9 cellular contexts compared by ENCODE assay signal in the genomic region with DNA sequence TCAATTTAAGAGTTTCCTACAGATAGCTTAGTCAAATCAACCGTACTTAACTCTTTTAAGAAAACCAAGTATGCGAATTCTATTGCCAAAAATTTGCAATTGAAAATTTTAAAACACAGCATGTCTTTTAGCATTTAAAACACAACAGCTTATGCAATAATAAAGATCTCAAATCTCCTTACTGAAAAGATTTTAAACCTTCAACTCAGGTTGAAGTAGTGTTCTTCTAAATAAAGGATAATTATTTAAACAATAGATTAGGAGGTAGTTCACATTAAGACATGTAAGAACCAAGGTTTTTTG. TPM values are rescaled to one million over a fixed set of nuclear protein-coding genes. Genes with fewer than 3 reads are reported as not detected.
A peak's percentile ranks its signal among the peaks of the same experiment; 100 is the strongest.
DNase-seq lines count a peak whose midpoint lies in the region; ATAC-seq, FAIRE-seq and TF ChIP-seq lines count a peak whose summit lies in the region.
"Had no signal": no experiment of that assay in that cellular context is flagged by ENCODE, and none has a peak within 500 bp of the region (broad histone marks: within the 10 kb centered on the region; RNA-seq: fewer than 3 reads in every experiment).

No MANE protein-coding gene starts in this region.

- TF ChIP-seq EP300 in esophagus muscularis mucosa (IDR thresholded peaks at IDR 0.05): no peak

- ATAC-seq in HG03520 (IDR thresholded peaks at IDR 0.05; ENCODE audit: unreplicated experiment): no peak

- WGBS in esophagus muscularis mucosa: 41% methylated on average over 2 of the region's 2 CpGs

- FAIRE-seq in RCC 7860 (lab: Jason Lieb, UNC): peak; percentile 61

- peaks cover 38 to 79% (median 68%) of the 10 kb centered on the region in 4 donors for H3K4me1 ChIP-seq in esophagus muscularis mucosa
- peaks cover 22% of the 10 kb centered on the region for H3K4me1 ChIP-seq in rectal smooth muscle tissue (ENCODE audit: control insufficient read depth, insufficient read depth, low read length)

- no peak overlapping the region for H3K9ac ChIP-seq in rectal smooth muscle tissue (ENCODE audit: low read length)

- H3K9me3 ChIP-seq in esophagus muscularis mucosa: no peaks in the 10 kb centered on the region

- H3K27me3 ChIP-seq in esophagus muscularis mucosa (no peaks in the 10 kb centered on the region), rectal smooth muscle tissue (ENCODE audit: control insufficient read depth, insufficient read depth, low read length) (no peaks in the 10 kb centered on the region)

- H3K36me3 ChIP-seq in esophagus muscularis mucosa (no peaks in the 10 kb centered on the region), rectal smooth muscle tissue (ENCODE audit: control insufficient read depth, insufficient read depth, low read length) (peaks cover 4% of the 10 kb centered on the region)

- H3K4me3 ChIP-seq in GM12865 (ENCODE audit: low read depth, low read length) (peak overlapping the region; percentile 89), esophagus muscularis mucosa (peak overlapping the region; percentile 82 to 92 (median 88)), rectal smooth muscle tissue (ENCODE audit: low read length) (peak overlapping the region; percentile 4)

- H3K27ac ChIP-seq in esophagus muscularis mucosa (replicated peaks in 1 of 4): peak overlapping the region in 1 of 4 donors; percentile 25
- no peak overlapping the region for H3K27ac ChIP-seq in rectal smooth muscle tissue (ENCODE audit: low read depth, low read length)

- intact Hi-C loops in esophagus muscularis mucosa (cut with DNase I): no loop called here

- DNase-seq in GM12865 (ENCODE audit: low read depth) (no peak), RCC 7860 (ENCODE audit: low spot score) (no peak), esophagus muscularis mucosa (ENCODE audit: extremely low spot score) (no peak), NOMO-1 treated with DMSO at 0.1 percent for 48 hours (lab: John Stamatoyannopoulos, UW; ENCODE audit: unreplicated experiment) (no peak), NCI-H146 treated with DMSO at 0.1 percent for 48 hours (lab: John Stamatoyannopoulos, UW; ENCODE audit: unreplicated experiment) (no peak), amygdala (lab: John Stamatoyannopoulos, UW) (no peak)
- DNase-seq: NCI-H1092 had no signal

- TF ChIP-seq POLR2A in esophagus muscularis mucosa (IDR thresholded peaks at IDR 0.05; ENCODE audit: low read depth): no peak

- TF ChIP-seq CTCF in GM12865 (IDR thresholded peaks at IDR 0.05; ENCODE audit: insufficient read depth, low read depth, low read length, missing control alignments) (no peak), esophagus muscularis mucosa (IDR thresholded peaks at IDR 0.05) (no peak)

RNA-seq across cellular contexts. Expression of a gene that starts 5.5 kb away (rescaled TPM):
- 10 to 100 TPM; 79.2 to 92.3 (median 89.3) TPM for total RNA-seq in esophagus muscularis mucosa

Comparison
In these comparisons a context has a peak if more than half of its experiments do, and no peak if none do; other contexts are left out.
1. H3K4me3 ChIP-seq: peak in every context shown above with its lines; median percentile 89 in GM12865; 88 in esophagus muscularis mucosa; 4 in rectal smooth muscle tissue.